ENCODE assay signal across 31 cellular contexts in genomic region chr10:132971448-132972148, GRCh38. TPM values are rescaled to one million over a fixed set of nuclear protein-coding genes. Genes with fewer than 3 reads are reported as not detected.
DNase-seq lines count a peak whose midpoint lies in the region; ATAC-seq lines count a peak whose summit lies in the region.
"Had no signal": no experiment of that assay in that cellular context is flagged by ENCODE, and none has a peak within 500 bp of the region (broad histone marks: within the 10 kb centered on the region; RNA-seq: fewer than 3 reads in every experiment).

No MANE protein-coding gene starts in this region.

- peaks cover 26% of the 10 kb centered on the region for H4K20me1 ChIP-seq in BLaER1

- peaks cover 10% of the 10 kb centered on the region for H3K9me3 ChIP-seq in BLaER1
- H3K9me3 ChIP-seq in iPS-15b (ENCODE audit: control insufficient read depth, insufficient read depth, low read length), result no peaks in the 10 kb centered on the region
- H3K9me3 ChIP-seq: colonic mucosa, lower lobe of right lung, testis, vagina had no signal

- no peak overlapping the region for H3K27ac ChIP-seq in BLaER1
- H3K27ac ChIP-seq: BLaER1 treated with 17β-estradiol and CSF1 and Interleukin-3, amounts not matched to agents 10 nM and 100 nM; cardiac muscle cell; colonic mucosa; lower lobe of right lung; ovary; testis; vagina had no signal

- H3K4me1 Mint-ChIP-seq in activated naive CD8-positive, alpha-beta T cell treated with anti-CD3 and anti-CD28 coated beads for 36 hours, result no peaks in the 10 kb centered on the region

- H3K36me3 ChIP-seq in BLaER1 (no peaks in the 10 kb centered on the region), H7 (replicated peaks; ENCODE audit: control insufficient read depth, insufficient read depth, low read length) (no peaks in the 10 kb centered on the region), iPS-15b (ENCODE audit: control insufficient read depth, insufficient read depth, low read length) (no peaks in the 10 kb centered on the region)
- H3K36me3 ChIP-seq: BLaER1 treated with 17β-estradiol and CSF1 and Interleukin-3, amounts not matched to agents 10 nM and 100 nM; cardiac muscle cell; colonic mucosa; lower lobe of right lung; ovary; vagina had no signal

- peaks cover 45% of the 10 kb centered on the region for H3K4me1 ChIP-seq in BLaER1
- peaks cover 3% of the 10 kb centered on the region for H3K4me1 ChIP-seq in iPS-15b (ENCODE audit: control insufficient read depth, insufficient read depth, low read length)
- H3K4me1 ChIP-seq: colonic mucosa, lower lobe of right lung, testis, vagina had no signal

- H3K27ac Mint-ChIP-seq in activated naive CD8-positive, alpha-beta T cell treated with anti-CD3 and anti-CD28 coated beads for 36 hours, result no peak overlapping the region
- H3K27ac Mint-ChIP-seq: IgD-negative memory B cell; stimulated activated naive CD8-positive, alpha-beta T cell treated with anti-CD3 and anti-CD28 coated beads, Interleukin-15, Interleukin-2, amounts not matched to agents 100 ng/mL and 50 ng/mL, for 24 hours; T-helper 2 cell treated with Interferon-gamma antibody and Interleukin-4, amounts not matched to agents 5 μg/mL and 100 μg/mL, for 36 hours had no signal

- no peak overlapping the region for H3K4me3 Mint-ChIP-seq in activated naive CD8-positive, alpha-beta T cell treated with anti-CD3 and anti-CD28 coated beads for 36 hours
- H3K4me3 Mint-ChIP-seq: IgD-negative memory B cell; naive thymus-derived CD8-positive, alpha-beta T cell; stimulated activated naive CD8-positive, alpha-beta T cell treated with anti-CD3 and anti-CD28 coated beads, Interleukin-15, Interleukin-2, amounts not matched to agents 100 ng/mL and 50 ng/mL, for 24 hours; T-helper 2 cell treated with Interferon-gamma antibody and Interleukin-4, amounts not matched to agents 5 μg/mL and 100 μg/mL, for 36 hours had no signal

- 0 out of 2 replicates have a peak overlapping the region, but pooled peaks have one; percentile 21 for H3K4me2 ChIP-seq in BLaER1
- H3K4me2 ChIP-seq: smooth muscle cell had no signal

- no peak overlapping the region for H3K9ac ChIP-seq in BLaER1
- H3K9ac ChIP-seq in iPS-15b (ENCODE audit: low read depth, low read length), result peak overlapping the region; percentile 12

- intact Hi-C loops in posterior vena cava (cut with DNase I), result no loop called here

- H3K27me3 Mint-ChIP-seq in activated naive CD8-positive, alpha-beta T cell treated with anti-CD3 and anti-CD28 coated beads for 36 hours, result peaks cover 37% of the 10 kb centered on the region

- DNase-seq in H7 (peak; percentile 75), posterior vena cava (ENCODE audit: low spot score) (peak; percentile 79), kidney tubule cell (ENCODE audit: low spot score) (no peak)
- DNase-seq in activated naive CD8-positive, alpha-beta T cell treated with anti-CD3 and anti-CD28 coated beads for 36 hours, result no peak
- DNase-seq: activated CD4-positive, alpha-beta T cell treated with anti-CD3 and anti-CD28 coated beads for 48 hours; colonic mucosa; DMS153; effector CD4-positive, alpha-beta T cell; HCEC 1CT; kidney; lower lobe of right lung; MV-4-11; naive thymus-derived CD8-positive, alpha-beta T cell; NCI-H146; NCI-H2107; NCI-H774; ovary; SHP77 treated with DMSO at 0.1 percent for 48 hours; stimulated activated CD4-positive, alpha-beta T cell treated with anti-CD3 and anti-CD28 coated beads, Interleukin-1b, Interleukin-23, amount 100 ng/mL, for 48 hours; testis had no signal

- H3K27me3 ChIP-seq in BLaER1 (peaks cover 18% of the 10 kb centered on the region), H7 (ENCODE audit: control insufficient read depth, insufficient read depth, low read length) (no peaks in the 10 kb centered on the region; the same call in 1 of the 2 replicates), iPS-15b (ENCODE audit: control insufficient read depth, insufficient read depth, low read length) (no peaks in the 10 kb centered on the region)
- H3K27me3 ChIP-seq: cardiac muscle cell, colonic mucosa, ovary, testis, vagina had no signal

- no peaks in the 10 kb centered on the region for H3K36me3 Mint-ChIP-seq in activated naive CD8-positive, alpha-beta T cell treated with anti-CD3 and anti-CD28 coated beads for 36 hours

- H3K4me3 ChIP-seq in BLaER1, result no peak overlapping the region
- no peak overlapping the region; the same call in 1 of the 2 replicates for H3K4me3 ChIP-seq in H7 (ENCODE audit: insufficient read depth, low read depth, low read length)
- no peak overlapping the region for H3K4me3 ChIP-seq in iPS-15b (ENCODE audit: low read depth, low read length)
- H3K4me3 ChIP-seq: BLaER1 treated with 17β-estradiol and CSF1 and Interleukin-3, amounts not matched to agents 10 nM and 100 nM; cardiac muscle cell; colonic mucosa; GM12878; lower lobe of right lung; ovary; smooth muscle cell; testis; vagina had no signal

- H3K9me3 Mint-ChIP-seq in activated naive CD8-positive, alpha-beta T cell treated with anti-CD3 and anti-CD28 coated beads for 36 hours, result peaks cover 2% of the 10 kb centered on the region
- H3K9me3 Mint-ChIP-seq: stimulated activated naive CD8-positive, alpha-beta T cell treated with anti-CD3 and anti-CD28 coated beads, Interleukin-15, Interleukin-2, amounts not matched to agents 100 ng/mL and 50 ng/mL, for 24 hours; T-helper 2 cell treated with Interferon-gamma antibody and Interleukin-4, amounts not matched to agents 5 μg/mL and 100 μg/mL, for 36 hours had no signal

- ATAC-seq in GM19463 (IDR thresholded peaks at IDR 0.05; ENCODE audit: unreplicated experiment), result no peak
- ATAC-seq: GM12878; naive thymus-derived CD8-positive, alpha-beta T cell had no signal

RNA-seq across cellular contexts. Expression of gene CFAP46, which starts 29.2 kb away (rescaled TPM):
- 0.59 and 0.70 TPM in 2 replicates for total RNA-seq in H7 (2014; rRNA removed; shearing (Covaris generic))
- under 1 TPM; 0.14 to 0.81 TPM for total RNA-seq in posterior vena cava
- 1 to 10 TPM; 1.1 to 1.5 TPM for total RNA-seq in activated naive CD8-positive, alpha-beta T cell treated with anti-CD3 and anti-CD28 coated beads for 36 hours
- total RNA-seq: GM12878; naive thymus-derived CD8-positive, alpha-beta T cell; vagina had no signal

Comparison
In these comparisons a context has a peak if more than half of its experiments do, and no peak if none do; other contexts are left out.
1. DNase-seq: peak in H7 (single experiment) and posterior vena cava (single experiment); none in activated naive CD8-positive, alpha-beta T cell treated with anti-CD3 and anti-CD28 coated beads for 36 hours (single experiment) and kidney tubule cell (single experiment).